27 cellular contexts compared by ENCODE assay signal in genomic region chr1:23610677-23611076, GRCh38. TPM values are rescaled to one million over a fixed set of nuclear protein-coding genes. Genes with fewer than 3 reads are reported as not detected.
DNase-seq lines count a peak whose midpoint lies in the region; ATAC-seq, FAIRE-seq and TF ChIP-seq lines count a peak whose summit lies in the region.
"Had no signal": no experiment of that assay in that cellular context is flagged by ENCODE, and none has a peak within 500 bp of the region (broad histone marks: within the 10 kb centered on the region; RNA-seq: fewer than 3 reads in every experiment).

No MANE protein-coding gene starts in this region.

- intact Hi-C loops in activated B cell treated with CpG ODN at 0.5 μM for 24 hours (cut with micrococcal nuclease), result no loop called here
- intact Hi-C loops in naive thymus-derived CD4-positive, alpha-beta T cell (cut with micrococcal nuclease), result no loop called here

- H3K4me1 Mint-ChIP-seq in activated B cell treated with CpG ODN at 0.5 μM for 24 hours, result peaks cover 79% of the 10 kb centered on the region
- peaks cover 48 to 87% (median 81%) of the 10 kb centered on the region in 7 donors for H3K4me1 Mint-ChIP-seq in naive thymus-derived CD4-positive, alpha-beta T cell
- peaks cover 65% of the 10 kb centered on the region for H3K4me1 Mint-ChIP-seq in activated T-cell treated with anti-CD3 and anti-CD28 coated beads, Interleukin-2, amount 50 U/mL, for 72 hours (ENCODE audit: low read depth)
- H3K4me1 Mint-ChIP-seq: mesothelial cell of epicardium, neural crest cell had no signal

- no peaks in the 10 kb centered on the region for H3K36me3 Mint-ChIP-seq in activated B cell treated with CpG ODN at 0.5 μM for 24 hours (ENCODE audit: low read depth)
- peaks cover 0 to 2% (median 0%) of the 10 kb centered on the region in 5 donors for H3K36me3 Mint-ChIP-seq in naive thymus-derived CD4-positive, alpha-beta T cell
- H3K36me3 Mint-ChIP-seq in activated T-cell treated with anti-CD3 and anti-CD28 coated beads, Interleukin-2, amount 50 U/mL, for 72 hours (ENCODE audit: insufficient read depth in 2 of 2), result no peaks in the 10 kb centered on the region
- H3K36me3 Mint-ChIP-seq: mesothelial cell of epicardium had no signal

- H3K27ac Mint-ChIP-seq in activated B cell treated with CpG ODN at 0.5 μM for 24 hours, result peak overlapping the region; percentile 92
- H3K27ac Mint-ChIP-seq in naive thymus-derived CD4-positive, alpha-beta T cell, result peak overlapping the region; percentile 35 to 98 (median 85)
- H3K27ac Mint-ChIP-seq in activated T-cell treated with anti-CD3 and anti-CD28 coated beads, Interleukin-2, amount 50 U/mL, for 72 hours, result no peak overlapping the region
- H3K27ac Mint-ChIP-seq: mesothelial cell of epicardium, progenitor cell of endocrine pancreas had no signal

- ATAC-seq in activated B cell treated with CpG ODN at 0.5 μM for 24 hours (ENCODE audit: low read depth) (no peak), HG02938 (IDR thresholded peaks at IDR 0.05; ENCODE audit: unreplicated experiment) (no peak)
- no peak for ATAC-seq in naive thymus-derived CD4-positive, alpha-beta T cell
- ATAC-seq in activated T-cell treated with anti-CD3 and anti-CD28 coated beads, Interleukin-2, amount 50 U/mL, for 72 hours (replicated peaks in 1 of 2), result no peak
- ATAC-seq: activated T-cell treated with anti-CD3 and anti-CD28 coated beads, Interleukin-2, amount 50 U/mL, for 4 hours; upper lobe of right lung had no signal

- no peak overlapping the region for H3K27ac ChIP-seq in naive thymus-derived CD4-positive, alpha-beta T cell (ENCODE audit: low read depth, low read length)
- H3K27ac ChIP-seq: 22Rv1, brain microvascular endothelial cell, upper lobe of right lung had no signal

- no peaks in the 10 kb centered on the region for H3K27me3 ChIP-seq in naive thymus-derived CD4-positive, alpha-beta T cell (ENCODE audit: control insufficient read depth in 2 of 2, insufficient read depth in 2 of 2, low read length in 2 of 2)
- H3K27me3 ChIP-seq: brain microvascular endothelial cell, Peyer's patch, upper lobe of right lung had no signal

- TF ChIP-seq CTCF in activated B cell treated with CpG ODN at 0.5 μM for 24 hours (IDR thresholded peaks at IDR 0.05), result no peak

- POLR2A ChIA-PET in activated B cell treated with CpG ODN at 0.5 μM for 24 hours (lab: Charles Lee), result interaction anchor here (0.6 to 6.8 kb wide), 5 partner anchors 11 to 579 kb away, joined by 4 to 110 read pairs (median 8); partner anchors contain the start of gene ID3
- POLR2A ChIA-PET in naive thymus-derived CD4-positive, alpha-beta T cell (lab: Charles Lee), result interaction anchor here (1.5 to 36.4 kb wide), 2 partner anchors 9 to 35 kb away, joined by 6 to 1267 read pairs; partner anchors contain the start of gene ID3

- no peaks in the 10 kb centered on the region for H3K9me3 Mint-ChIP-seq in activated B cell treated with CpG ODN at 0.5 μM for 24 hours
- peaks cover 0 to 4% (median 0%) of the 10 kb centered on the region in 11 donors for H3K9me3 Mint-ChIP-seq in naive thymus-derived CD4-positive, alpha-beta T cell
- no peaks in the 10 kb centered on the region for H3K9me3 Mint-ChIP-seq in activated T-cell treated with anti-CD3 and anti-CD28 coated beads, Interleukin-2, amount 50 U/mL, for 72 hours
- H3K9me3 Mint-ChIP-seq: activated T-cell treated with anti-CD3 and anti-CD28 coated beads, Interleukin-2, amount 50 U/mL, for 4 hours; mesothelial cell of epicardium; neural crest cell had no signal

- no peaks in the 10 kb centered on the region for H3K9me3 ChIP-seq in naive thymus-derived CD4-positive, alpha-beta T cell (ENCODE audit: control insufficient read depth in 2 of 3, low read length in 3 of 3)
- H3K9me3 ChIP-seq: Peyer's patch, upper lobe of right lung had no signal

- no peaks in the 10 kb centered on the region for H3K27me3 Mint-ChIP-seq in activated B cell treated with CpG ODN at 0.5 μM for 24 hours
- peaks cover 0 to 2% (median 0%) of the 10 kb centered on the region in 5 donors for H3K27me3 Mint-ChIP-seq in naive thymus-derived CD4-positive, alpha-beta T cell
- no peaks in the 10 kb centered on the region for H3K27me3 Mint-ChIP-seq in activated T-cell treated with anti-CD3 and anti-CD28 coated beads, Interleukin-2, amount 50 U/mL, for 72 hours (ENCODE audit: low read depth)

- H3K4me3 Mint-ChIP-seq in activated B cell treated with CpG ODN at 0.5 μM for 24 hours, result no peak overlapping the region
- H3K4me3 Mint-ChIP-seq in naive thymus-derived CD4-positive, alpha-beta T cell, result peak overlapping the region in 7 of 10 donors; percentile 12 to 84 (median 37)
- H3K4me3 Mint-ChIP-seq in activated T-cell treated with anti-CD3 and anti-CD28 coated beads, Interleukin-2, amount 50 U/mL, for 72 hours, result no peak overlapping the region
- H3K4me3 Mint-ChIP-seq: activated T-cell treated with anti-CD3 and anti-CD28 coated beads, Interleukin-2, amount 50 U/mL, for 4 hours; mesothelial cell of epicardium; neural crest cell had no signal

- peak; percentile 41 for FAIRE-seq in GM12891 (lab: Jason Lieb, UNC)
- FAIRE-seq: colon, H1 had no signal

- H3K4me3 ChIP-seq in naive thymus-derived CD4-positive, alpha-beta T cell (ENCODE audit: low read length), result no peak overlapping the region
- H3K4me3 ChIP-seq: Peyer's patch, upper lobe of right lung had no signal

- CTCF ChIA-PET in activated B cell treated with CpG ODN at 0.5 μM for 24 hours (lab: Charles Lee), result interaction anchor here (1.6 to 1.9 kb wide), 2 partner anchors 27 to 66 kb away, joined by 4 to 7 read pairs; no protein-coding TSS in a partner anchor
- CTCF ChIA-PET in naive thymus-derived CD4-positive, alpha-beta T cell (lab: Charles Lee), result interaction anchor here (4.9 kb wide), 1 partner anchor 10 kb away, joined by 46 read pairs; no protein-coding TSS in a partner anchor

- H3K36me3 ChIP-seq in naive thymus-derived CD4-positive, alpha-beta T cell (ENCODE audit: control insufficient read depth in 2 of 3, insufficient read depth in 3 of 3, low read length in 3 of 3), result no peaks in the 10 kb centered on the region
- H3K36me3 ChIP-seq: brain microvascular endothelial cell, Peyer's patch, upper lobe of right lung had no signal

- peaks cover 46 to 71% of the 10 kb centered on the region in 2 donors for H3K4me1 ChIP-seq in naive thymus-derived CD4-positive, alpha-beta T cell (ENCODE audit: control insufficient read depth in 2 of 2, insufficient read depth in 2 of 2, low read length in 2 of 2)
- H3K4me1 ChIP-seq: upper lobe of right lung had no signal

- DNase-seq in NCI-H2171 treated with DMSO at 0.1 percent for 48 hours (lab: John Stamatoyannopoulos, UW) (peak; percentile 54), NCI-H2171 (lab: John Stamatoyannopoulos, UW) (no peak), GM12891 (ENCODE audit: insufficient read length, low spot score) (no peak), activated B cell treated with CpG ODN at 0.5 μM for 24 hours (no peak), NCI-H2081 (lab: John Stamatoyannopoulos, UW) (no peak)
- no peak for DNase-seq in naive thymus-derived CD4-positive, alpha-beta T cell
- DNase-seq in activated T-cell treated with anti-CD3 and anti-CD28 coated beads, Interleukin-2, amount 50 U/mL, for 72 hours, result no peak
- DNase-seq: activated CD4-positive, alpha-beta T cell treated with anti-CD3 and anti-CD28 coated beads for 1 hour; activated T-cell treated with anti-CD3 and anti-CD28 coated beads, Interleukin-2, amount 50 U/mL, for 4 hours; brain microvascular endothelial cell; COR-L47; effector CD8-positive, alpha-beta T cell; foreskin melanocyte; Karpas-422; NCI-H146; NK-92 treated with Interleukin-12 subunit alpha and Interleukin-12 subunit beta, amount 100 ng/mL, for 24 hours; Peyer's patch; SIG-M5; substantia nigra; upper lobe of right lung had no signal

- TF ChIP-seq POLR2A in GM12891 (IDR thresholded peaks at IDR 0.05; ENCODE audit: low read depth, low read length), result no peak

TF ChIP-seq in GM12891, 5 proteins besides CTCF, POLR2A, EP300 and RAD21:
- no peak for TF ChIP-seq POU2F2 (IDR thresholded peaks at IDR 0.05; ENCODE audit: low read depth, low read length)

RNA-seq across cellular contexts. Expression of gene ID3, which starts 51.4 kb away (rescaled TPM):
- 67.3 TPM for polyA plus RNA-seq in GM12891 (2012; ENCODE audit: low read depth, missing spikeins)
- total RNA-seq in activated B cell treated with CpG ODN at 0.5 μM for 24 hours, result 195 and 205 TPM in 2 replicates
- 10 to 100 TPM; 14.8 to 89.4 (median 34.1) TPM for total RNA-seq in naive thymus-derived CD4-positive, alpha-beta T cell
- polyA plus RNA-seq in naive thymus-derived CD4-positive, alpha-beta T cell, result 10 to 100 TPM; 13.0 to 28.3 TPM
- 10 to 100 TPM; 32.3 to 37.2 TPM for total RNA-seq in activated T-cell treated with anti-CD3 and anti-CD28 coated beads, Interleukin-2, amount 50 U/mL, for 72 hours

Comparison
In these comparisons a context has a peak if more than half of its experiments do, and no peak if none do; other contexts are left out.
1. H3K4me3 Mint-ChIP-seq: peak in naive thymus-derived CD4-positive, alpha-beta T cell (7 of 10); none in activated B cell treated with CpG ODN at 0.5 μM for 24 hours (single experiment) and activated T-cell treated with anti-CD3 and anti-CD28 coated beads, Interleukin-2, amount 50 U/mL, for 72 hours (0 of 2).